20 cellular contexts compared by ENCODE assay signal in the genomic region with DNA sequence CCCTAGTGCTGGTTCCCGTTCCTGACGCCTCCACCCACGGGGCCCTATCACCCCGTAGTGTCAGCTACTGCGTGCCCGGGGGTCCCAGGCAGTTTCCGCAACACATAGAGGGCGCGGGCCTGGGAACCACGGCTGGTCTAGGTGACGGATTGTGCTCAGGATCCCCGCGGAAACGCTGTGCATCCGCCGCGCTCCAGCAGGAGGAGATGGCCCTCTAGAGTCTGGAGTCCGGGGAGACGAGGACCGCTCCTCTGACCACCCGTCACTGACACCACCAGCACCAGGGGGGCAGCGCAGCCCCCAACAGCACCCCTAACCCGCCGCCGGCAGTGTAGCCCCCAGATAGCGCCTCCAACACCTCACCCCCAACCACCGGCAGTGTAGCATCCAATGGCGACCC. TPM values are rescaled to one million over a fixed set of nuclear protein-coding genes. Genes with fewer than 3 reads are reported as not detected.
A peak's percentile ranks its signal among the peaks of the same experiment; 100 is the strongest.
DNase-seq lines count a peak whose midpoint lies in the region; ATAC-seq, FAIRE-seq and TF ChIP-seq lines count a peak whose summit lies in the region.
"Had no signal": no experiment of that assay in that cellular context is flagged by ENCODE, and none has a peak within 500 bp of the region (broad histone marks: within the 10 kb centered on the region; RNA-seq: fewer than 3 reads in every experiment).

No MANE protein-coding gene starts in this region.

- H3K9me3 Mint-ChIP-seq in activated CD4-positive, alpha-beta T cell treated with anti-CD3 and anti-CD28 coated beads, Interleukin-2, amount 10 ng/mL, durations not matched to agents 24 days and 14 days = no peaks in the 10 kb centered on the region
- peaks cover 11% of the 10 kb centered on the region for H3K9me3 Mint-ChIP-seq in WTC11
- no peaks in the 10 kb centered on the region for H3K9me3 Mint-ChIP-seq in activated naive CD4-positive, alpha-beta T cell treated with anti-CD3 and anti-CD28 coated beads, Interleukin-2, amount 10 ng/mL, durations not matched to agents 7 days and 5 days

- no peak for TF ChIP-seq RAD21 in HepG2 (CRISPR knock-in tag; IDR thresholded peaks at IDR 0.05)

- 67% methylated on average over 19 of the region's 28 CpGs for WGBS in HepG2 (ENCODE audit: low lambda C conversion rate)
- WGBS in aorta, 2 donors = 95% methylated on average over 28 of the region's 28 CpGs

- TF ChIP-seq EP300 in HepG2 (IDR thresholded peaks at IDR 0.05; ENCODE audit: low read depth in 2 of 2, low read length in 2 of 2) (no peak), HepG2 (CRISPR knock-in tag; IDR thresholded peaks at IDR 0.05; ENCODE audit: borderline replicate concordance) (no peak)

- no peaks in the 10 kb centered on the region for H3K79me2 ChIP-seq in HepG2 (ENCODE audit: insufficient read depth, low read length)

- H3K4me1 ChIP-seq in HepG2 (ENCODE audit: insufficient read depth, low read length) (no peaks in the 10 kb centered on the region), aorta (ENCODE audit: control insufficient read depth in 1 of 2, insufficient read depth in 2 of 2, low read length in 2 of 2) (no peaks in the 10 kb centered on the region)
- H3K4me1 ChIP-seq: BLaER1, Caco-2 had no signal

- no peaks in the 10 kb centered on the region for H3K36me3 Mint-ChIP-seq in activated CD4-positive, alpha-beta T cell treated with anti-CD3 and anti-CD28 coated beads, Interleukin-2, amount 10 ng/mL, durations not matched to agents 24 days and 14 days (ENCODE audit: low read depth)
- no peaks in the 10 kb centered on the region for H3K36me3 Mint-ChIP-seq in WTC11
- H3K36me3 Mint-ChIP-seq in activated naive CD4-positive, alpha-beta T cell treated with anti-CD3 and anti-CD28 coated beads, Interleukin-2, amount 10 ng/mL, durations not matched to agents 7 days and 5 days = no peaks in the 10 kb centered on the region
- H3K36me3 Mint-ChIP-seq: CD8-positive, alpha-beta memory T cell had no signal

- DNase-seq in activated CD4-positive, alpha-beta T cell treated with anti-CD3 and anti-CD28 coated beads, Interleukin-2, amount 10 ng/mL, durations not matched to agents 24 days and 14 days = peak; percentile 28
- DNase-seq in activated CD4-positive, alpha-beta T cell treated with anti-CD3 and anti-CD28 coated beads for 4 hours = no peak
- DNase-seq in WTC11 (ENCODE audit: low spot score) (no peak), HepG2 (ENCODE audit: low spot score) (no peak), aorta (no peak), NCI-H526 (lab: John Stamatoyannopoulos, UW) (no peak)
- no peak for DNase-seq in activated naive CD4-positive, alpha-beta T cell treated with anti-CD3 and anti-CD28 coated beads, Interleukin-2, amount 10 ng/mL, durations not matched to agents 7 days and 5 days
- DNase-seq: 8988T; AML-193; Caco-2; CD8-positive, alpha-beta memory T cell; IMR-90 had no signal

- no peak overlapping the region for H3K27ac Mint-ChIP-seq in activated CD4-positive, alpha-beta T cell treated with anti-CD3 and anti-CD28 coated beads, Interleukin-2, amount 10 ng/mL, durations not matched to agents 24 days and 14 days
- no peak overlapping the region for H3K27ac Mint-ChIP-seq in WTC11
- H3K27ac Mint-ChIP-seq in activated naive CD4-positive, alpha-beta T cell treated with anti-CD3 and anti-CD28 coated beads, Interleukin-2, amount 10 ng/mL, durations not matched to agents 7 days and 5 days = no peak overlapping the region
- H3K27ac Mint-ChIP-seq: CD8-positive, alpha-beta memory T cell had no signal

- TF ChIP-seq POLR2A in HepG2 (IDR thresholded peaks at IDR 0.05; ENCODE audit: insufficient read depth in 1 of 2, low read depth in 2 of 2, low read length in 2 of 2) = no peak

- peaks cover 3% of the 10 kb centered on the region for H3K27me3 Mint-ChIP-seq in activated CD4-positive, alpha-beta T cell treated with anti-CD3 and anti-CD28 coated beads, Interleukin-2, amount 10 ng/mL, durations not matched to agents 24 days and 14 days
- H3K27me3 Mint-ChIP-seq in WTC11 (ENCODE audit: low read depth) = no peaks in the 10 kb centered on the region
- H3K27me3 Mint-ChIP-seq in activated naive CD4-positive, alpha-beta T cell treated with anti-CD3 and anti-CD28 coated beads, Interleukin-2, amount 10 ng/mL, durations not matched to agents 7 days and 5 days = peaks cover 3% of the 10 kb centered on the region

- H3K9me3 ChIP-seq in HepG2 (ENCODE audit: low read length) = no peaks in the 10 kb centered on the region
- peaks cover 3% of the 10 kb centered on the region for H3K9me3 ChIP-seq in aorta (ENCODE audit: control insufficient read depth, low read length)
- H3K9me3 ChIP-seq: Caco-2 had no signal

- CTCF ChIA-PET in WTC11 (lab: Charles Lee) (no interaction called here), HepG2 (lab: Yijun Ruan, JAX; ENCODE audit: low intra/inter-chr PET ratio, low total read pairs) (no interaction called here)
- CTCF ChIA-PET in activated naive CD4-positive, alpha-beta T cell treated with anti-CD3 and anti-CD28 coated beads, Interleukin-2, amount 10 ng/mL, durations not matched to agents 7 days and 5 days (lab: Charles Lee) = no interaction called here

- POLR2A ChIA-PET in WTC11 (lab: Charles Lee) = no interaction called here
- POLR2A ChIA-PET in HepG2 (lab: Yijun Ruan, JAX) = no interaction called here

- no TSS peak for BruUV-seq in HepG2 (replicated peaks; lab: Mats Ljungman, UMichigan)

- in situ Hi-C loops in HepG2 (cut with HindIII; ENCODE audit: extremely low pct_ligation_motif_present, low pct_unique_long_range_greater_than_20kb) = no loop called here

- H3K36me3 ChIP-seq in HepG2 (replicated peaks in 1 of 2; ENCODE audit: control insufficient read depth in 1 of 2, insufficient read depth in 2 of 2, low read length in 2 of 2) = no peaks in the 10 kb centered on the region
- H3K36me3 ChIP-seq in aorta (ENCODE audit: control insufficient read depth in 1 of 2, insufficient read depth in 2 of 2, low read length in 1 of 2) = no peaks in the 10 kb centered on the region
- H3K36me3 ChIP-seq: BLaER1 had no signal

- TF ChIP-seq CTCF in WTC11 (IDR thresholded peaks at IDR 0.05) (no peak), HepG2 (CRISPR knock-in tag; IDR thresholded peaks at IDR 0.05) (no peak)

- no peak overlapping the region for H3K9ac ChIP-seq in HepG2 (ENCODE audit: insufficient read depth, low read depth, low read length)
- H3K9ac ChIP-seq: BLaER1 had no signal

- H3K4me3 ChIP-seq in HepG2 (replicated peaks in 1 of 3; ENCODE audit: insufficient read depth in 1 of 3, low read depth in 2 of 3, low read length in 3 of 3) (no peak overlapping the region), aorta (ENCODE audit: low read length in 2 of 2) (no peak overlapping the region)
- H3K4me3 ChIP-seq: BLaER1, GM12878 had no signal

- ATAC-seq in WTC11 (0 out of 2 replicates have a peak, but pooled peaks have one; percentile 15), HepG2 (no peak), aorta (ENCODE audit: low FRiP score) (peak; percentile 6), GM21360 (IDR thresholded peaks at IDR 0.05; ENCODE audit: unreplicated experiment) (no peak)
- ATAC-seq: GM12878, HCT116 had no signal

- H4K20me1 ChIP-seq in HepG2 (ENCODE audit: insufficient read depth, low read length) = no peaks in the 10 kb centered on the region
- H4K20me1 ChIP-seq: BLaER1 had no signal

- FAIRE-seq in HepG2 (lab: Jason Lieb, UNC) = no peak
- FAIRE-seq: GM12878, GM18507 had no signal

- no peak overlapping the region for H3K4me2 ChIP-seq in HepG2 (ENCODE audit: low read depth, low read length)
- H3K4me2 ChIP-seq: BLaER1 had no signal

- peaks cover 2% of the 10 kb centered on the region for H3K4me1 Mint-ChIP-seq in activated CD4-positive, alpha-beta T cell treated with anti-CD3 and anti-CD28 coated beads, Interleukin-2, amount 10 ng/mL, durations not matched to agents 24 days and 14 days
- H3K4me1 Mint-ChIP-seq in WTC11 = peaks cover 29% of the 10 kb centered on the region
- H3K4me1 Mint-ChIP-seq in activated naive CD4-positive, alpha-beta T cell treated with anti-CD3 and anti-CD28 coated beads, Interleukin-2, amount 10 ng/mL, durations not matched to agents 7 days and 5 days = no peaks in the 10 kb centered on the region
- H3K4me1 Mint-ChIP-seq: CD8-positive, alpha-beta memory T cell had no signal

- intact Hi-C loops in activated CD4-positive, alpha-beta T cell treated with anti-CD3 and anti-CD28 coated beads, Interleukin-2, amount 10 ng/mL, durations not matched to agents 24 days and 14 days (cut with micrococcal nuclease) = no loop called here
- intact Hi-C loops in HepG2 (cut with micrococcal nuclease; ENCODE audit: unreplicated experiment) (no loop called here), aorta (cut with DNase I) (no loop called here)

- H3K27me3 ChIP-seq in HepG2 (ENCODE audit: control insufficient read depth in 1 of 2, insufficient read depth in 2 of 2, low read length in 2 of 2) (no peaks in the 10 kb centered on the region), aorta (ENCODE audit: control insufficient read depth in 1 of 2, insufficient read depth in 2 of 2, low read length in 1 of 2) (no peaks in the 10 kb centered on the region)
- H3K27me3 ChIP-seq: BLaER1 had no signal

- no peak overlapping the region for H2AFZ ChIP-seq in HepG2 (ENCODE audit: low read length)

- H3K27ac ChIP-seq in HepG2 (ENCODE audit: extremely low read length, insufficient read depth, low read length) (no peak overlapping the region), aorta (ENCODE audit: low read depth in 1 of 2, low read length in 2 of 2) (no peak overlapping the region)
- H3K27ac ChIP-seq: BLaER1 had no signal

- no peak overlapping the region for H3K4me3 Mint-ChIP-seq in activated CD4-positive, alpha-beta T cell treated with anti-CD3 and anti-CD28 coated beads, Interleukin-2, amount 10 ng/mL, durations not matched to agents 24 days and 14 days
- H3K4me3 Mint-ChIP-seq in WTC11 = no peak overlapping the region
- no peak overlapping the region for H3K4me3 Mint-ChIP-seq in activated naive CD4-positive, alpha-beta T cell treated with anti-CD3 and anti-CD28 coated beads, Interleukin-2, amount 10 ng/mL, durations not matched to agents 7 days and 5 days

RNA-seq across cellular contexts. Expression of gene RFPL3, which starts 4.4 kb away (rescaled TPM):
- total RNA-seq in activated CD4-positive, alpha-beta T cell treated with anti-CD3 and anti-CD28 coated beads, Interleukin-2, amount 10 ng/mL, durations not matched to agents 24 days and 14 days = not detected in 2 replicates
- total RNA-seq in WTC11 (2021) = 0.16 TPM in 1 of 3 replicates, not detected in the others
- not detected in 2 replicates for total RNA-seq in HepG2 (2016; rRNA removed; fragmentation: Illumina TruSeq; extraction: Trizol)
- not detected in 2 replicates for total RNA-seq in HepG2 (2016; cell fraction: cytosol; rRNA removed; fragmentation: Illumina TruSeq; extraction: Trizol; ENCODE audit: low read depth)
- total RNA-seq in HepG2 (2016; cell fraction: insoluble cytoplasmic fraction; rRNA removed; fragmentation: Illumina TruSeq; extraction: Trizol) = not detected in 2 replicates
- total RNA-seq in HepG2 (2016; cell fraction: membrane; rRNA removed; fragmentation: Illumina TruSeq; extraction: Trizol) = not detected in 2 replicates
- total RNA-seq in HepG2 (2016; cell fraction: nucleus; rRNA removed; fragmentation: Illumina TruSeq; extraction: Trizol) = not detected in 2 replicates
- polyA plus RNA-seq in HepG2 (2011; rRNA removed) = not detected in 2 replicates
- polyA plus RNA-seq in HepG2 (2011; cell fraction: cytosol; rRNA removed) = not detected in 2 replicates
- polyA plus RNA-seq in HepG2 (2011; cell fraction: nucleus; rRNA removed) = not detected in 2 replicates
- not detected in 2 replicates for polyA plus RNA-seq in HepG2 (2012)
- polyA plus RNA-seq in HepG2 (2016; cell fraction: cytosol; fragmentation: Illumina TruSeq; extraction: Trizol; ENCODE audit: low read depth) = not detected in 2 replicates
- polyA plus RNA-seq in HepG2 (2016; cell fraction: insoluble cytoplasmic fraction; fragmentation: Illumina TruSeq; extraction: Trizol; ENCODE audit: low read depth) = not detected in 2 replicates
- polyA plus RNA-seq in HepG2 (2016; cell fraction: membrane; fragmentation: Illumina TruSeq; extraction: Trizol; ENCODE audit: low read depth) = not detected in 2 replicates
- polyA plus RNA-seq in HepG2 (2016; cell fraction: nucleus; fragmentation: Illumina TruSeq; extraction: Trizol; ENCODE audit: insufficient read depth, low read depth) = not detected in 2 replicates
- polyA minus RNA-seq in HepG2 (2011; rRNA and poly(A)+ RNA removed; ENCODE audit: low replicate concordance) = not detected in 2 replicates
- polyA minus RNA-seq in HepG2 (2011; cell fraction: cytosol; rRNA and poly(A)+ RNA removed) = not detected in 2 replicates
- not detected in 2 replicates for polyA minus RNA-seq in HepG2 (2011; cell fraction: nucleus; rRNA and poly(A)+ RNA removed)
- not detected for total RNA-seq in aorta
- not detected for polyA plus RNA-seq in aorta
- total RNA-seq: Caco-2; CD8-positive, alpha-beta memory T cell; Daoy; G401; GM12878; H4; IMR-90 had no signal
- polyA plus RNA-seq: CD8-positive, alpha-beta memory T cell; GM12878; IMR-90 had no signal

RNA-seq across cellular contexts. Expression of gene RTCB, which starts 58.8 kb away (rescaled TPM):
- 104 and 105 TPM in 2 replicates for total RNA-seq in activated CD4-positive, alpha-beta T cell treated with anti-CD3 and anti-CD28 coated beads, Interleukin-2, amount 10 ng/mL, durations not matched to agents 24 days and 14 days
- total RNA-seq in WTC11 (2021) (99.9 to 106 TPM (median 100 TPM) in 3 replicates), HepG2 (2016; rRNA removed; fragmentation: Illumina TruSeq; extraction: Trizol) (167 and 227 TPM in 2 replicates), aorta (10 to 100 TPM; 48.7 to 50.0 TPM)
- total RNA-seq in HepG2 (2016; cell fraction: cytosol; rRNA removed; fragmentation: Illumina TruSeq; extraction: Trizol; ENCODE audit: low read depth) = 17.0 and 18.6 TPM in 2 replicates
- total RNA-seq in HepG2 (2016; cell fraction: insoluble cytoplasmic fraction; rRNA removed; fragmentation: Illumina TruSeq; extraction: Trizol) = 166 and 225 TPM in 2 replicates
- 36.3 and 42.5 TPM in 2 replicates for total RNA-seq in HepG2 (2016; cell fraction: membrane; rRNA removed; fragmentation: Illumina TruSeq; extraction: Trizol)
- total RNA-seq in HepG2 (2016; cell fraction: nucleus; rRNA removed; fragmentation: Illumina TruSeq; extraction: Trizol) = 64.5 and 76.3 TPM in 2 replicates
- polyA plus RNA-seq in HepG2 (2011; rRNA removed) (91.3 and 108 TPM in 2 replicates), aorta (10 to 100 TPM; 57.2 to 71.9 TPM)
- 96.3 and 117 TPM in 2 replicates for polyA plus RNA-seq in HepG2 (2011; cell fraction: cytosol; rRNA removed)
- polyA plus RNA-seq in HepG2 (2011; cell fraction: nucleus; rRNA removed) = 35.0 and 48.2 TPM in 2 replicates
- polyA plus RNA-seq in HepG2 (2012) = 68.2 and 70.0 TPM in 2 replicates
- polyA plus RNA-seq in HepG2 (2016; cell fraction: cytosol; fragmentation: Illumina TruSeq; extraction: Trizol; ENCODE audit: low read depth) = 11.5 and 14.6 TPM in 2 replicates
- polyA plus RNA-seq in HepG2 (2016; cell fraction: insoluble cytoplasmic fraction; fragmentation: Illumina TruSeq; extraction: Trizol; ENCODE audit: low read depth) = 163 and 170 TPM in 2 replicates
- polyA plus RNA-seq in HepG2 (2016; cell fraction: membrane; fragmentation: Illumina TruSeq; extraction: Trizol; ENCODE audit: low read depth) = 23.0 and 23.7 TPM in 2 replicates
- 55.6 and 63.5 TPM in 2 replicates for polyA plus RNA-seq in HepG2 (2016; cell fraction: nucleus; fragmentation: Illumina TruSeq; extraction: Trizol; ENCODE audit: insufficient read depth, low read depth)
- polyA minus RNA-seq in HepG2 (2011; rRNA and poly(A)+ RNA removed; ENCODE audit: low replicate concordance) = 82.5 and 87.3 TPM in 2 replicates
- polyA minus RNA-seq in HepG2 (2011; cell fraction: cytosol; rRNA and poly(A)+ RNA removed) = 38.1 and 39.7 TPM in 2 replicates
- 56.3 and 65.5 TPM in 2 replicates for polyA minus RNA-seq in HepG2 (2011; cell fraction: nucleus; rRNA and poly(A)+ RNA removed)

Comparison
In these comparisons a context has a peak if more than half of its experiments do, and no peak if none do; other contexts are left out.
1. ATAC-seq: peak in WTC11 (single experiment) and aorta (single experiment); none in HepG2 (single experiment) and GM21360 (single experiment).